In the genomic region with DNA sequence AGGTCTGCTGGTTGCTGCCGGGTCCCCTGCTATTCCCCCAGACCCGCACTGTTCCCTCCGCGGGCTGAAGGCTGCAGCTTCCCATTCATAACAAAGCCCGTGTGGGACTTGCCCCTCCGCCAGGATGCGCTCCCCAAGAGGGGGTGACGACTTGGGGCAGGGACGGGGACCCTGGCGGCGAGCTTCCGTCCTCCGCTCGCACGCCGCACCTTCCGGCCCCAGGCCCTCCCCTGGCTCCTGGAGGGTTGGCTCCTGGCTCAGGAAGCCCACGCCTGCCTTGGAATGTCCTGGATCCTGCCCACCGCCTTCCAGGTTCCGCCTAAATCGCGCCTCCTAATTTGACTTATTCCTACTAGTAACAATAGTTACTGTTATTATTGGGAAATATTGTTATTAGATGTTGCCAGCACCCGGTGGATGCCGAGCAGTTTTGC, we compare ENCODE assay signal across 8 cellular contexts. TPM values are rescaled to one million over a fixed set of nuclear protein-coding genes. Genes with fewer than 3 reads are reported as not detected.
A peak's percentile ranks its signal among the peaks of the same experiment; 100 is the strongest.
DNase-seq lines count a peak whose midpoint lies in the region; ATAC-seq and TF ChIP-seq lines count a peak whose summit lies in the region.

No MANE protein-coding gene starts in this region.

- H3K27me3 Mint-ChIP-seq in CD8-positive, alpha-beta T cell (ENCODE audit: low read depth), result no peaks in the 10 kb centered on the region

- H3K4me1 ChIP-seq in CD8-positive, alpha-beta T cell (ENCODE audit: insufficient read depth, low read length), result peaks cover 13% of the 10 kb centered on the region
- H3K4me1 ChIP-seq in HCT116 (ENCODE audit: control insufficient read depth in 1 of 2, insufficient read depth in 2 of 2, low read length in 2 of 2) (peaks cover 8 to 34% of the 10 kb centered on the region in 2 experiments; a peak in 3 of 4 replicates), adrenal gland (replicated peaks in 1 of 2) (peaks cover 8 to 18% of the 10 kb centered on the region in 2 donors), hepatocyte (ENCODE audit: insufficient read depth) (peaks cover 6% of the 10 kb centered on the region), skeletal muscle tissue (ENCODE audit: control insufficient read depth in 3 of 3, insufficient read depth in 3 of 3, low read length in 3 of 3) (peaks cover 20 to 25% (median 23%) of the 10 kb centered on the region in 3 donors)

- no TSS peak for BruUV-seq in HCT116 (replicated peaks; lab: Mats Ljungman, UMichigan)

- TF ChIP-seq RAD21 in HCT116 (IDR thresholded peaks at IDR 0.05; ENCODE audit: low read depth), result no peak

- peaks cover 9% of the 10 kb centered on the region for H3K4me1 Mint-ChIP-seq in CD8-positive, alpha-beta T cell (ENCODE audit: low read depth)

- no peaks in the 10 kb centered on the region for H3K9me3 Mint-ChIP-seq in CD8-positive, alpha-beta T cell

- H4K20me1 ChIP-seq in HCT116 (ENCODE audit: insufficient read depth), result no peaks in the 10 kb centered on the region
- no peaks in the 10 kb centered on the region for H4K20me1 ChIP-seq in hepatocyte (ENCODE audit: insufficient read depth, poor library complexity, severe bottlenecking)

- no peaks in the 10 kb centered on the region for H3K27me3 ChIP-seq in CD8-positive, alpha-beta T cell (ENCODE audit: insufficient read depth, low read length)
- H3K27me3 ChIP-seq in HCT116 (ENCODE audit: insufficient read depth, low read length) (no peaks in the 10 kb centered on the region), adrenal gland (no peaks in the 10 kb centered on the region), hepatocyte (no peaks in the 10 kb centered on the region), skeletal muscle tissue (ENCODE audit: control insufficient read depth in 3 of 3, insufficient read depth in 3 of 3, low read length in 3 of 3) (no peaks in the 10 kb centered on the region)

- CTCF ChIA-PET in CD8-positive, alpha-beta T cell (lab: Charles Lee), result interaction anchor here (0.7 to 4.9 kb wide), 10 partner anchors 9 to 128 kb away, joined by 3 to 30 read pairs (median 4); no protein-coding TSS in a partner anchor
- CTCF ChIA-PET in HCT116 (lab: Charles Lee), result interaction anchor here (1.2 to 6.8 kb wide), 9 partner anchors 15 to 129 kb away, joined by 3 to 37 read pairs (median 9); no protein-coding TSS in a partner anchor

- peak overlapping the region; percentile 69 for H3K27ac Mint-ChIP-seq in CD8-positive, alpha-beta T cell

- H3K36me3 ChIP-seq in CD8-positive, alpha-beta T cell (ENCODE audit: insufficient read depth, low read length), result no peaks in the 10 kb centered on the region
- no peaks in the 10 kb centered on the region for H3K36me3 ChIP-seq in HCT116 (ENCODE audit: control insufficient read depth in 1 of 2, insufficient read depth in 2 of 2, low read length in 2 of 2)
- no peaks in the 10 kb centered on the region for H3K36me3 ChIP-seq in adrenal gland (replicated peaks in 1 of 2)
- H3K36me3 ChIP-seq in hepatocyte (replicated peaks; ENCODE audit: insufficient read depth, low read depth), result no peaks in the 10 kb centered on the region
- H3K36me3 ChIP-seq in skeletal muscle tissue (ENCODE audit: control insufficient read depth in 3 of 3, insufficient read depth in 3 of 3, low read length in 3 of 3), result no peaks in the 10 kb centered on the region

- H3K4me2 ChIP-seq in HCT116 (ENCODE audit: low read length) (peak overlapping the region; percentile 82), hepatocyte (peak overlapping the region; percentile 96)

- intact Hi-C loops in CD8-positive, alpha-beta T cell (cut with DNase I, micrococcal nuclease), result loop anchor here (1.0 to 10.0 kb wide), 9 partner anchors 15 to 872 kb away; a partner anchor contains a TSS
- intact Hi-C loops in HCT116 (cut with micrococcal nuclease), result no loop called here
- intact Hi-C loops in adrenal gland (cut with DNase I), result no loop called here

- peak overlapping the region; percentile 70 for H3K4me3 ChIP-seq in CD8-positive, alpha-beta T cell (ENCODE audit: low read depth, low read length)
- H3K4me3 ChIP-seq in HCT116 (replicated peaks in 1 of 2; ENCODE audit: low read depth in 1 of 2, low read length in 2 of 2), result peak overlapping the region; percentile 44 to 84
- H3K4me3 ChIP-seq in adrenal gland, result peak overlapping the region in 2 of 4 donors; percentile 93 to 96
- peak overlapping the region; percentile 47 for H3K4me3 ChIP-seq in hepatocyte
- peak overlapping the region; percentile 62 to 96 (median 77) for H3K4me3 ChIP-seq in skeletal muscle tissue (ENCODE audit: low read length in 3 of 3)

- ATAC-seq in CD8-positive, alpha-beta T cell, result peak; percentile 3
- peak; percentile 56 for ATAC-seq in HCT116
- ATAC-seq in HG03196 (IDR thresholded peaks at IDR 0.05; ENCODE audit: unreplicated experiment), result no peak
- ATAC-seq in GM18868 (IDR thresholded peaks at IDR 0.05; ENCODE audit: unreplicated experiment), result no peak

- RAD21 ChIA-PET in HCT116 (lab: Charles Lee; ENCODE audit: low non-redundant PET in 1 of 2, low total read pairs in 2 of 2, uncharacterized antibody in 2 of 2, unreplicated experiment in 2 of 2), result no interaction called here

- peak overlapping the region; percentile 88 for H3K4me3 Mint-ChIP-seq in CD8-positive, alpha-beta T cell

- no peak for TF ChIP-seq CTCF in CD8-positive, alpha-beta T cell (IDR thresholded peaks at IDR 0.05)
- TF ChIP-seq CTCF in HCT116 (IDR thresholded peaks at IDR 0.05 in 2 of 3, conservative IDR thresholded peaks at IDR 0.05 in 1 of 3; ENCODE audit: borderline replicate concordance in 1 of 3, insufficient read depth in 1 of 3, low read depth in 2 of 3, low read length in 2 of 3), result peak in 2 of 3 experiments; percentile 34 to 43; a peak in 4 of 6 replicates
- peak in 4 of 6 experiments; percentile 26 to 51 (median 44) for TF ChIP-seq CTCF in adrenal gland (IDR thresholded peaks at IDR 0.05)
- TF ChIP-seq CTCF in hepatocyte (IDR thresholded peaks at IDR 0.05; ENCODE audit: poor library complexity), result peak; percentile 51

- H3K27ac ChIP-seq in CD8-positive, alpha-beta T cell (ENCODE audit: low read depth, low read length), result peak overlapping the region; percentile 36
- peak overlapping the region; percentile 96 for H3K27ac ChIP-seq in HCT116 (ENCODE audit: low read depth, low read length)
- peak overlapping the region; percentile 53 to 96 (median 93) for H3K27ac ChIP-seq in adrenal gland
- H3K27ac ChIP-seq in hepatocyte, result peak overlapping the region; percentile 95
- peak overlapping the region; percentile 78 for H3K27ac ChIP-seq in skeletal muscle tissue (ENCODE audit: low read depth, low read length)

- peak in 6 of 7 experiments; percentile 28 to 72 (median 48) for DNase-seq in CD8-positive, alpha-beta T cell
- DNase-seq in HCT116 (ENCODE audit: low read depth, low spot score), result peak; percentile 51
- peak; percentile 60 for DNase-seq in RKO (ENCODE audit: low spot score)
- DNase-seq in adrenal gland, result peak in 6 of 7 donors; percentile 37 to 75 (median 58)
- peak; percentile 75 for DNase-seq in hepatocyte (ENCODE audit: low spot score)

- H2AFZ ChIP-seq in HCT116 (ENCODE audit: low read depth, low read length, poor library complexity, severe bottlenecking), result no peak overlapping the region
- peak overlapping the region; percentile 98 for H2AFZ ChIP-seq in hepatocyte

- H3K36me3 Mint-ChIP-seq in CD8-positive, alpha-beta T cell, result no peaks in the 10 kb centered on the region

- H3K9ac ChIP-seq in HCT116 (ENCODE audit: low read length) (peak overlapping the region; percentile 79), skeletal muscle tissue (ENCODE audit: low read depth in 1 of 3, low read length in 3 of 3) (peak overlapping the region; percentile 61 to 83 (median 62))

- H3K9me3 ChIP-seq in CD8-positive, alpha-beta T cell (ENCODE audit: low read length), result no peaks in the 10 kb centered on the region
- H3K9me3 ChIP-seq in HCT116 (ENCODE audit: control insufficient read depth in 1 of 2, insufficient read depth in 1 of 2, low read depth in 1 of 2, low read length in 2 of 2), result no peaks in the 10 kb centered on the region
- no peaks in the 10 kb centered on the region for H3K9me3 ChIP-seq in adrenal gland (replicated peaks in 1 of 3)
- H3K9me3 ChIP-seq in hepatocyte (ENCODE audit: low read depth), result no peaks in the 10 kb centered on the region
- H3K9me3 ChIP-seq in skeletal muscle tissue (ENCODE audit: control insufficient read depth in 3 of 3, low read length in 3 of 3), result no peaks in the 10 kb centered on the region

- TF ChIP-seq POLR2A in HCT116 (IDR thresholded peaks at IDR 0.05; ENCODE audit: borderline replicate concordance, extremely low read depth, insufficient read depth, insufficient read length), result peak; percentile 40
- no peak for TF ChIP-seq POLR2A in adrenal gland (IDR thresholded peaks at IDR 0.05)

- no peaks in the 10 kb centered on the region for H3K9me2 ChIP-seq in HCT116 (ENCODE audit: insufficient read depth)
- H3K9me2 ChIP-seq in hepatocyte (replicated peaks; ENCODE audit: insufficient read depth), result no peaks in the 10 kb centered on the region

- POLR2A ChIA-PET in CD8-positive, alpha-beta T cell (lab: Charles Lee), result interaction anchor here (0.6 to 3.8 kb wide), 12 partner anchors 12 to 460 kb away, joined by 3 to 52 read pairs (median 4); a partner anchor contains a TSS
- POLR2A ChIA-PET in HCT116 (lab: Charles Lee), result interaction anchor here (1.4 to 1.9 kb wide), 2 partner anchors 20 to 25 kb away, joined by 5 to 8 read pairs; no protein-coding TSS in a partner anchor

- WGBS in adrenal gland, 4 donors, result 1 to 3% (median 2%) methylated on average over 17 to 24 of the region's 24 CpGs
- 3% methylated on average over 24 of the region's 24 CpGs for WGBS in hepatocyte (ENCODE audit: low lambda C conversion rate, missing lambda C conversion rate)

- H3K79me2 ChIP-seq in HCT116 (ENCODE audit: insufficient read depth, low read length) (peaks cover 34% of the 10 kb centered on the region), hepatocyte (peaks cover 28% of the 10 kb centered on the region)

RNA-seq across cellular contexts. Expression of a gene that starts 1.1 kb away (rescaled TPM):
- total RNA-seq in CD8-positive, alpha-beta T cell, result 1 to 10 TPM; 8.5 to 9.8 TPM
- total RNA-seq in HCT116 (2021; ENCODE audit: unreplicated experiment) (37.1 TPM), adrenal gland (10 to 100 TPM in 2 of 8 donors, 1 to 10 TPM in 6; 2.5 to 15.4 (median 6.4) TPM), hepatocyte (6.1 and 11.4 TPM in 2 replicates), skeletal muscle tissue (5.2 TPM)
- polyA plus RNA-seq in HCT116 (2012), result 21.3 and 21.7 TPM in 2 replicates
- polyA plus RNA-seq in adrenal gland (10 to 100 TPM in 1 of 3 donors, 1 to 10 TPM in 2; 3.3 to 10.3 (median 4.5) TPM), hepatocyte (3.1 and 4.2 TPM in 2 replicates)

RNA-seq across cellular contexts. Expression of a gene that starts 32.0 kb away (rescaled TPM):
- total RNA-seq in CD8-positive, alpha-beta T cell, result not detected
- not detected for total RNA-seq in HCT116 (2021; ENCODE audit: unreplicated experiment)
- polyA plus RNA-seq in HCT116 (2012), result 0.03 TPM in 1 of 2 replicates, not detected in the other
- total RNA-seq in adrenal gland, result 1 to 10 TPM in 1 of 8 donors, under 1 TPM in 5, not detected in 2; 0.29 to 1.3 (median 0.53) TPM
- under 1 TPM; 0.24 to 0.57 (median 0.46) TPM for polyA plus RNA-seq in adrenal gland
- 1.1 and 1.2 TPM in 2 replicates for total RNA-seq in hepatocyte
- 0.83 TPM in 1 of 2 replicates, not detected in the other for polyA plus RNA-seq in hepatocyte
- 230 TPM for total RNA-seq in skeletal muscle tissue

RNA-seq across cellular contexts. Expression of a gene that starts 42.0 kb away (rescaled TPM):
- total RNA-seq in CD8-positive, alpha-beta T cell, result not detected
- total RNA-seq in HCT116 (2021; ENCODE audit: unreplicated experiment), result 18.2 TPM
- polyA plus RNA-seq in HCT116 (2012), result 15.5 and 15.6 TPM in 2 replicates
- 10 to 100 TPM; 11.9 to 36.2 (median 18.6) TPM for total RNA-seq in adrenal gland
- polyA plus RNA-seq in adrenal gland, result 10 to 100 TPM in 2 of 3 donors, 1 to 10 TPM in 1; 2.0 to 16.7 (median 13.4) TPM
- total RNA-seq in hepatocyte, result 3.6 TPM in 2 replicates
- polyA plus RNA-seq in hepatocyte, result 11.3 and 12.2 TPM in 2 replicates
- total RNA-seq in skeletal muscle tissue, result 4.2 TPM

Comparison
In these comparisons a context has a peak if more than half of its experiments do, and no peak if none do; other contexts are left out.
1. ATAC-seq: peak in CD8-positive, alpha-beta T cell (single experiment) and HCT116 (single experiment); none in HG03196 (single experiment) and GM18868 (single experiment).
2. H3K27ac ChIP-seq: peak in every context shown above with its lines; median percentile 96 in HCT116; 95 in hepatocyte; 93 in adrenal gland; 78 in skeletal muscle tissue; 36 in CD8-positive, alpha-beta T cell.
3. RNA of a gene that starts 32.0 kb away (total RNA-seq): 230 TPM in skeletal muscle tissue (single experiment); 1.1 to 1.2 TPM in hepatocyte, 0.29 to 1.3 TPM in adrenal gland, not detected in CD8-positive, alpha-beta T cell and not detected in HCT116 (single experiment); every median in the first group is over 100 times any median in the second.
4. intact Hi-C loops: an anchor here in CD8-positive, alpha-beta T cell (1.0 to 10.0 kb wide); none called in HCT116 and adrenal gland.
5. Peak in every context shown above with its lines, with median percentiles within 50 percentile points of each other: DNase-seq.